Comparison of ENCODE assay signal across 22 cellular contexts in the genomic region with DNA sequence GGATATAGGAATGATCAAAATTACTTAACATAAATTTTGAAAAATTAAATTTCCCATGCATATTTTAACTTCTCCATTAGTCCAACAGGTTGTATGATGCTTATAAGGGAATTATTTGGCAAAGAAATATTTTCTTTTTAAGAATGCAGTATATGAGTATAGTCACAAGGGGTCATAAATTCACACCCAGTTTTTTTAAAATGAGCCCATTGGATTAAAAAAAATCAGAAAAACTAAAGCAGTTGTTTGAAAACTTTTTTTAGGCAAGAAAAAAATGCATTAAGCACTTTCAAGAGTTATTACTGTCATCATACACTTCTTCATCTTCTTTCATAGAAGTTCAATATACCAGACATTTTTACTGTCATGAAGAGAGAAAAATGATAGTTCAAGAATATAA.
"Had no signal": no experiment of that assay in that cellular context is flagged by ENCODE, and none has a peak within 500 bp of the region (broad histone marks: within the 10 kb centered on the region; RNA-seq: fewer than 3 reads in every experiment).

No MANE protein-coding gene starts in this region.

- H3K4me3 Mint-ChIP-seq: naive B cell; nephron; stimulated activated memory B cell treated with anti-CD40 and anti-IgM and Interleukin-4, amounts not matched to agents 10 μg/mL and 1 μg/mL and 100 μg/mL, for 72 hours; stimulated activated naive CD8-positive, alpha-beta T cell treated with anti-CD3 and anti-CD28 coated beads, Interleukin-15, Interleukin-2, amounts not matched to agents 100 ng/mL and 50 ng/mL, for 24 hours had no signal

- FAIRE-seq: endothelial cell of umbilical vein, keratinocyte had no signal

- H3K36me3 Mint-ChIP-seq: naive B cell; stimulated activated memory B cell treated with anti-CD40 and anti-IgM and Interleukin-4, amounts not matched to agents 10 μg/mL and 1 μg/mL and 100 μg/mL, for 72 hours had no signal

- H3K36me3 ChIP-seq: gastrocnemius medialis, heart right ventricle, left ventricle myocardium inferior, right lobe of liver, spleen, tibial artery had no signal

- H3K4me3 ChIP-seq: gastrocnemius medialis, heart right ventricle, left ventricle myocardium inferior, lung, psoas muscle, right lobe of liver, spleen, tibial artery had no signal

- H3K27ac ChIP-seq: gastrocnemius medialis, heart right ventricle, left ventricle myocardium inferior, psoas muscle, right lobe of liver, spleen, tibial artery had no signal

- H3K4me1 ChIP-seq: heart right ventricle, left ventricle myocardium inferior, right lobe of liver, spleen, tibial artery had no signal

- H3K9me3 Mint-ChIP-seq: nephron; stimulated activated memory B cell treated with anti-CD40 and anti-IgM and Interleukin-4, amounts not matched to agents 10 μg/mL and 1 μg/mL and 100 μg/mL, for 72 hours had no signal

- H3K27me3 ChIP-seq: gastrocnemius medialis, heart right ventricle, right lobe of liver, spleen, tibial artery had no signal

- H3K27me3 Mint-ChIP-seq: naive B cell; stimulated activated memory B cell treated with anti-CD40 and anti-IgM and Interleukin-4, amounts not matched to agents 10 μg/mL and 1 μg/mL and 100 μg/mL, for 72 hours; stimulated activated naive CD8-positive, alpha-beta T cell treated with anti-CD3 and anti-CD28 coated beads, Interleukin-15, Interleukin-2, amounts not matched to agents 100 ng/mL and 50 ng/mL, for 24 hours had no signal

- H3K9me3 ChIP-seq: gastrocnemius medialis, left ventricle myocardium inferior, psoas muscle, right lobe of liver, tibial artery had no signal

- ATAC-seq: gastrocnemius medialis; heart right ventricle; right lobe of liver; stimulated activated memory B cell treated with anti-CD40 and anti-IgM and Interleukin-4, amounts not matched to agents 10 μg/mL and 1 μg/mL and 100 μg/mL, for 72 hours had no signal

- DNase-seq: central memory CD4-positive, alpha-beta T cell; dermis blood vessel endothelial cell; gastrocnemius medialis; heart right ventricle; hypothalamus; left ventricle myocardium inferior; mesenchymal stem cell; naive B cell; psoas muscle; retina; right lobe of liver; spleen; stimulated activated CD4-positive, alpha-beta T cell treated with anti-CD3 and anti-CD28 coated beads, Interleukin-15, amount 100 ng/mL, for 24 hours; stimulated activated CD4-positive, alpha-beta T cell treated with anti-CD3 and anti-CD28 coated beads, Interleukin-1b, Interleukin-23, amount 100 ng/mL, for 48 hours; stimulated activated CD4-positive, alpha-beta T cell treated with anti-CD3 and anti-CD28 coated beads, Interleukin-4, amount 100 ng/mL, for 24 hours; tibial artery had no signal

- H3K4me1 Mint-ChIP-seq: naive B cell; stimulated activated memory B cell treated with anti-CD40 and anti-IgM and Interleukin-4, amounts not matched to agents 10 μg/mL and 1 μg/mL and 100 μg/mL, for 72 hours had no signal

- H3K27ac Mint-ChIP-seq: naive B cell; nephron; stimulated activated memory B cell treated with anti-CD40 and anti-IgM and Interleukin-4, amounts not matched to agents 10 μg/mL and 1 μg/mL and 100 μg/mL, for 72 hours; stimulated activated naive CD8-positive, alpha-beta T cell treated with anti-CD3 and anti-CD28 coated beads, Interleukin-15, Interleukin-2, amounts not matched to agents 100 ng/mL and 50 ng/mL, for 24 hours had no signal
